In genomic region chr18:55589625-55590291, GRCh38 we compare ENCODE assay signal across 8 cellular contexts. TPM values are rescaled to one million over a fixed set of nuclear protein-coding genes. Genes with fewer than 3 reads are reported as not detected.
A peak's percentile ranks its signal among the peaks of the same experiment; 100 is the strongest.
DNase-seq lines count a peak whose midpoint lies in the region; ATAC-seq, FAIRE-seq and TF ChIP-seq lines count a peak whose summit lies in the region.

No MANE protein-coding gene starts in this region.

- H3K27me3 ChIP-seq in adrenal gland (no peaks in the 10 kb centered on the region), pancreas (no peaks in the 10 kb centered on the region), thyroid gland (no peaks in the 10 kb centered on the region)

- H3K27ac ChIP-seq in adrenal gland: peak overlapping the region in 4 of 5 donors; percentile 71 to 90 (median 82)
- H3K27ac ChIP-seq in pancreas: peak overlapping the region; percentile 26 to 73 (median 58)
- peak overlapping the region; percentile 26 to 91 (median 86) for H3K27ac ChIP-seq in thyroid gland

- WGBS in adrenal gland, 4 donors: 1 to 4% (median 2%) methylated on average over 19 to 37 of the region's 37 CpGs
- WGBS in pancreas, 2 donors: 4% methylated on average over 37 of the region's 37 CpGs
- 6 to 7% methylated on average over 21 to 25 of the region's 37 CpGs for WGBS in thyroid gland, 2 donors

- intact Hi-C loops in adrenal gland (cut with DNase I) (loop anchor here in 1 of 2 donors (5.0 to 10.0 kb wide), 3 partner anchors 177 to 355 kb away; no protein-coding TSS in a partner anchor), cardiac septum (cut with DNase I) (loop anchor here (1.0 to 10.0 kb wide), 9 partner anchors 77 to 985 kb away; no protein-coding TSS in a partner anchor), pancreas (cut with DNase I) (no loop called here), thyroid gland (cut with DNase I) (no loop called here)

- H3K4me3 ChIP-seq in HFF-Myc (replicated peaks; ENCODE audit: low read depth, low read length): peak overlapping the region; percentile 68
- H3K4me3 ChIP-seq in adrenal gland: peak overlapping the region in 2 of 4 donors; percentile 38 to 85
- peak overlapping the region; percentile 26 to 53 (median 42) for H3K4me3 ChIP-seq in pancreas
- H3K4me3 ChIP-seq in thyroid gland (replicated peaks in 1 of 3): peak overlapping the region in 2 of 3 donors; percentile 55 to 74

- H3K9me3 ChIP-seq in adrenal gland (replicated peaks in 1 of 3) (no peaks in the 10 kb centered on the region), pancreas (no peaks in the 10 kb centered on the region), thyroid gland (no peaks in the 10 kb centered on the region)

- ATAC-seq in SK-N-SH treated with all-trans-retinoic acid at 6 μM for 48 hours (peak; percentile 89), pancreas (peak; percentile 96 to 98 (median 97))

- TF ChIP-seq CTCF in HFF-Myc (IDR thresholded peaks at IDR 0.05; ENCODE audit: low read depth, low read length, missing control alignments): no peak
- TF ChIP-seq CTCF in adrenal gland (IDR thresholded peaks at IDR 0.05): no peak
- no peak for TF ChIP-seq CTCF in pancreas (IDR thresholded peaks at IDR 0.05)
- no peak for TF ChIP-seq CTCF in thyroid gland (IDR thresholded peaks at IDR 0.05)

- H3K36me3 ChIP-seq in adrenal gland (replicated peaks in 1 of 2): no peaks in the 10 kb centered on the region
- H3K36me3 ChIP-seq in pancreas: no peaks in the 10 kb centered on the region
- H3K36me3 ChIP-seq in thyroid gland: no peaks in the 10 kb centered on the region

- peak; percentile 84 for FAIRE-seq in pancreas (lab: Jason Lieb, UNC)

- TF ChIP-seq POLR2A in adrenal gland (IDR thresholded peaks at IDR 0.05) (peak; percentile 57 to 69), thyroid gland (IDR thresholded peaks at IDR 0.05) (peak in 1 of 2 donors; percentile 77)

- DNase-seq in GF-D8 (lab: John Stamatoyannopoulos, UW) (peak; percentile 90), HFF-Myc (ENCODE audit: extremely low read depth, low read depth) (peak; percentile 82), NCI-H1092 treated with DMSO at 0.1 percent for 48 hours (lab: John Stamatoyannopoulos, UW) (peak; percentile 98), adrenal gland (peak; percentile 96 to 99 (median 98)), cardiac septum (ENCODE audit: low spot score) (peak; percentile 97), pancreas (peak; percentile 92 to 97 (median 94)), thyroid gland (peak; percentile 97)

- peaks cover 0 to 10% of the 10 kb centered on the region in 2 donors for H3K4me1 ChIP-seq in adrenal gland (replicated peaks in 1 of 2)
- no peaks in the 10 kb centered on the region for H3K4me1 ChIP-seq in pancreas
- peaks cover 0 to 7% of the 10 kb centered on the region in 2 donors for H3K4me1 ChIP-seq in thyroid gland

TF ChIP-seq in SK-N-SH treated with all-trans-retinoic acid at 6 μM for 48 hours, 23 proteins besides CTCF, POLR2A, EP300 and RAD21:
- TF ChIP-seq CSDC2 (CRISPR knock-in tag; IDR thresholded peaks at IDR 0.05) (peak; percentile 72; the same call in 1 of the 2 replicates), ZFP3 (CRISPR knock-in tag; IDR thresholded peaks at IDR 0.05) (0 out of 2 replicates have a peak, but pooled peaks have one; percentile 61), ZC3H10 (CRISPR knock-in tag; IDR thresholded peaks at IDR 0.05) (no peak), ESRRG (CRISPR knock-in tag; IDR thresholded peaks at IDR 0.05) (0 out of 2 replicates have a peak, but pooled peaks have one; percentile 27), GLIS3 (CRISPR knock-in tag; IDR thresholded peaks at IDR 0.05) (no peak), TSHZ2 (CRISPR knock-in tag; IDR thresholded peaks at IDR 0.05) (peak; percentile 78)
- TF ChIP-seq, protein P1, sequence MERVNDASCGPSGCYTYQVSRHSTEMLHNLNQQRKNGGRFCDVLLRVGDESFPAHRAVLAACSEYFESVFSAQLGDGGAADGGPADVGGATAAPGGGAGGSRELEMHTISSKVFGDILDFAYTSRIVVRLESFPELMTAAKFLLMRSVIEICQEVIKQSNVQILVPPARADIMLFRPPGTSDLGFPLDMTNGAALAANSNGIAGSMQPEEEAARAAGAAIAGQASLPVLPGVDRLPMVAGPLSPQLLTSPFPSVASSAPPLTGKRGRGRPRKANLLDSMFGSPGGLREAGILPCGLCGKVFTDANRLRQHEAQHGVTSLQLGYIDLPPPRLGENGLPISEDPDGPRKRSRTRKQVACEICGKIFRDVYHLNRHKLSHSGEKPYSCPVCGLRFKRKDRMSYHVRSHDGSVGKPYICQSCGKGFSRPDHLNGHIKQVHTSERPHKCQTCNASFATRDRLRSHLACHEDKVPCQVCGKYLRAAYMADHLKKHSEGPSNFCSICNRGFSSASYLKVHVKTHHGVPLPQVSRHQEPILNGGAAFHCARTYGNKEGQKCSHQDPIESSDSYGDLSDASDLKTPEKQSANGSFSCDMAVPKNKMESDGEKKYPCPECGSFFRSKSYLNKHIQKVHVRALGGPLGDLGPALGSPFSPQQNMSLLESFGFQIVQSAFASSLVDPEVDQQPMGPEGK (CRISPR knock-in tag; IDR thresholded peaks at IDR 0.05; ENCODE audit: borderline replicate concordance): no peak

RNA-seq across cellular contexts. Expression of gene TCF4, which starts 1.8 kb away (rescaled TPM):
- 100 to 1,000 TPM in 7 of 8 donors, 10 to 100 TPM in 1; 53.5 to 196 (median 142) TPM for total RNA-seq in adrenal gland
- polyA plus RNA-seq in adrenal gland: 10 to 100 TPM; 21.9 to 40.0 (median 38.5) TPM
- 69.9 TPM for total RNA-seq in cardiac septum
- total RNA-seq in pancreas: 10 to 100 TPM in 4 of 6 donors, 1 to 10 TPM in 2; 8.2 to 27.9 (median 12.3) TPM
- polyA plus RNA-seq in pancreas: 1 to 10 TPM; 4.4 to 7.3 TPM
- total RNA-seq in thyroid gland: 100 to 1,000 TPM; 114 to 190 (median 132) TPM
